ENCODE assay signal across 2 cellular contexts in the genomic region with DNA sequence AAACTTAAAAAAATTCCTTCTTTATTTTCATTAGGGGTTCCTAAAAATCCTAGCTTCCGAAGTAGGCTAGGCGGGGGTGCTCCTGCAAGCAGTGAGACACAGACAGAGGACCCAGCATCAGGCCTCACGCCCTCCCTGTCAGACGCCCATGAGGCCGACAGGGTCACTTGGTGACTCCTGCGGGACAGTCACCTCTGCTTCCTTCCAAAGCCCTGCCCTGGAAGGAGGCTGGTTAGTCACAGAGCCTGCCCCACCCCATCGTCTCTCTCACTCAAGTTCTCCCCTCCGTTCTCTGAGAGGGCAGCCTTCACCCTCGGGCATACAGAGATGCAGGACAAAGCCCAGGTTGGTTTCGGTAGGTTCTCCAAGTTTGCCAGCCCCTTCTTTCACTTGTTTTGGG.
TF ChIP-seq lines count a peak whose summit lies in the region.

No MANE protein-coding gene starts in this region.

TF ChIP-seq in SK-N-SH, 30 proteins besides CTCF, POLR2A, EP300 and RAD21 (continued from another document):
- TF ChIP-seq, protein P1, sequence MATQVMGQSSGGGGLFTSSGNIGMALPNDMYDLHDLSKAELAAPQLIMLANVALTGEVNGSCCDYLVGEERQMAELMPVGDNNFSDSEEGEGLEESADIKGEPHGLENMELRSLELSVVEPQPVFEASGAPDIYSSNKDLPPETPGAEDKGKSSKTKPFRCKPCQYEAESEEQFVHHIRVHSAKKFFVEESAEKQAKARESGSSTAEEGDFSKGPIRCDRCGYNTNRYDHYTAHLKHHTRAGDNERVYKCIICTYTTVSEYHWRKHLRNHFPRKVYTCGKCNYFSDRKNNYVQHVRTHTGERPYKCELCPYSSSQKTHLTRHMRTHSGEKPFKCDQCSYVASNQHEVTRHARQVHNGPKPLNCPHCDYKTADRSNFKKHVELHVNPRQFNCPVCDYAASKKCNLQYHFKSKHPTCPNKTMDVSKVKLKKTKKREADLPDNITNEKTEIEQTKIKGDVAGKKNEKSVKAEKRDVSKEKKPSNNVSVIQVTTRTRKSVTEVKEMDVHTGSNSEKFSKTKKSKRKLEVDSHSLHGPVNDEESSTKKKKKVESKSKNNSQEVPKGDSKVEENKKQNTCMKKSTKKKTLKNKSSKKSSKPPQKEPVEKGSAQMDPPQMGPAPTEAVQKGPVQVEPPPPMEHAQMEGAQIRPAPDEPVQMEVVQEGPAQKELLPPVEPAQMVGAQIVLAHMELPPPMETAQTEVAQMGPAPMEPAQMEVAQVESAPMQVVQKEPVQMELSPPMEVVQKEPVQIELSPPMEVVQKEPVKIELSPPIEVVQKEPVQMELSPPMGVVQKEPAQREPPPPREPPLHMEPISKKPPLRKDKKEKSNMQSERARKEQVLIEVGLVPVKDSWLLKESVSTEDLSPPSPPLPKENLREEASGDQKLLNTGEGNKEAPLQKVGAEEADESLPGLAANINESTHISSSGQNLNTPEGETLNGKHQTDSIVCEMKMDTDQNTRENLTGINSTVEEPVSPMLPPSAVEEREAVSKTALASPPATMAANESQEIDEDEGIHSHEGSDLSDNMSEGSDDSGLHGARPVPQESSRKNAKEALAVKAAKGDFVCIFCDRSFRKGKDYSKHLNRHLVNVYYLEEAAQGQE (IDR thresholded peaks at IDR 0.05; ENCODE audit: low read depth, low read length) = no peak
- TF ChIP-seq, protein P2, sequence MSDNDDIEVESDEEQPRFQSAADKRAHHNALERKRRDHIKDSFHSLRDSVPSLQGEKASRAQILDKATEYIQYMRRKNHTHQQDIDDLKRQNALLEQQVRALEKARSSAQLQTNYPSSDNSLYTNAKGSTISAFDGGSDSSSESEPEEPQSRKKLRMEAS (IDR thresholded peaks at IDR 0.05; ENCODE audit: low read depth) = no peak
- TF ChIP-seq YY1 (IDR thresholded peaks at IDR 0.05; ENCODE audit: low read depth) (no peak), JUND (IDR thresholded peaks at IDR 0.05) (no peak), RFX5 (IDR thresholded peaks at IDR 0.05; ENCODE audit: low read length) (no peak)
- TF ChIP-seq, protein P3, sequence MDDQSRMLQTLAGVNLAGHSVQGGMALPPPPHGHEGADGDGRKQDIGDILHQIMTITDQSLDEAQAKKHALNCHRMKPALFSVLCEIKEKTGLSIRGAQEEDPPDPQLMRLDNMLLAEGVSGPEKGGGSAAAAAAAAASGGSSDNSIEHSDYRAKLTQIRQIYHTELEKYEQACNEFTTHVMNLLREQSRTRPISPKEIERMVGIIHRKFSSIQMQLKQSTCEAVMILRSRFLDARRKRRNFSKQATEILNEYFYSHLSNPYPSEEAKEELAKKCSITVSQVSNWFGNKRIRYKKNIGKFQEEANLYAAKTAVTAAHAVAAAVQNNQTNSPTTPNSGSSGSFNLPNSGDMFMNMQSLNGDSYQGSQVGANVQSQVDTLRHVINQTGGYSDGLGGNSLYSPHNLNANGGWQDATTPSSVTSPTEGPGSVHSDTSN (IDR thresholded peaks at IDR 0.05) = no peak

TF ChIP-seq in SK-N-SH treated with all-trans-retinoic acid at 6 μM for 48 hours, 23 proteins besides CTCF, POLR2A, EP300 and RAD21 (continued from another document):
- TF ChIP-seq, protein P4, sequence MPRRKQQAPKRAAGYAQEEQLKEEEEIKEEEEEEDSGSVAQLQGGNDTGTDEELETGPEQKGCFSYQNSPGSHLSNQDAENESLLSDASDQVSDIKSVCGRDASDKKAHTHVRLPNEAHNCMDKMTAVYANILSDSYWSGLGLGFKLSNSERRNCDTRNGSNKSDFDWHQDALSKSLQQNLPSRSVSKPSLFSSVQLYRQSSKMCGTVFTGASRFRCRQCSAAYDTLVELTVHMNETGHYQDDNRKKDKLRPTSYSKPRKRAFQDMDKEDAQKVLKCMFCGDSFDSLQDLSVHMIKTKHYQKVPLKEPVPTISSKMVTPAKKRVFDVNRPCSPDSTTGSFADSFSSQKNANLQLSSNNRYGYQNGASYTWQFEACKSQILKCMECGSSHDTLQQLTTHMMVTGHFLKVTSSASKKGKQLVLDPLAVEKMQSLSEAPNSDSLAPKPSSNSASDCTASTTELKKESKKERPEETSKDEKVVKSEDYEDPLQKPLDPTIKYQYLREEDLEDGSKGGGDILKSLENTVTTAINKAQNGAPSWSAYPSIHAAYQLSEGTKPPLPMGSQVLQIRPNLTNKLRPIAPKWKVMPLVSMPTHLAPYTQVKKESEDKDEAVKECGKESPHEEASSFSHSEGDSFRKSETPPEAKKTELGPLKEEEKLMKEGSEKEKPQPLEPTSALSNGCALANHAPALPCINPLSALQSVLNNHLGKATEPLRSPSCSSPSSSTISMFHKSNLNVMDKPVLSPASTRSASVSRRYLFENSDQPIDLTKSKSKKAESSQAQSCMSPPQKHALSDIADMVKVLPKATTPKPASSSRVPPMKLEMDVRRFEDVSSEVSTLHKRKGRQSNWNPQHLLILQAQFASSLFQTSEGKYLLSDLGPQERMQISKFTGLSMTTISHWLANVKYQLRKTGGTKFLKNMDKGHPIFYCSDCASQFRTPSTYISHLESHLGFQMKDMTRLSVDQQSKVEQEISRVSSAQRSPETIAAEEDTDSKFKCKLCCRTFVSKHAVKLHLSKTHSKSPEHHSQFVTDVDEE (CRISPR knock-in tag; IDR thresholded peaks at IDR 0.05) = no peak
- no peak for TF ChIP-seq ZNF565 (CRISPR knock-in tag; conservative IDR thresholded peaks at IDR 0.05; ENCODE audit: low read depth)
- no peak for TF ChIP-seq RARB (CRISPR knock-in tag; IDR thresholded peaks at IDR 0.05)
- no peak for TF ChIP-seq ZC3H10 (CRISPR knock-in tag; IDR thresholded peaks at IDR 0.05)
- TF ChIP-seq ISL1 (CRISPR knock-in tag; IDR thresholded peaks at IDR 0.05) = no peak
- no peak for TF ChIP-seq CSDC2 (CRISPR knock-in tag; IDR thresholded peaks at IDR 0.05)
- TF ChIP-seq TCF4 (CRISPR knock-in tag; IDR thresholded peaks at IDR 0.05; ENCODE audit: borderline replicate concordance) = no peak
- no peak for TF ChIP-seq TOX (CRISPR knock-in tag; IDR thresholded peaks at IDR 0.05; ENCODE audit: borderline replicate concordance)
- TF ChIP-seq SNAI2 (CRISPR knock-in tag; IDR thresholded peaks at IDR 0.05) = no peak
- TF ChIP-seq ZNF8 (CRISPR knock-in tag; IDR thresholded peaks at IDR 0.05) = no peak
- TF ChIP-seq, protein P5, sequence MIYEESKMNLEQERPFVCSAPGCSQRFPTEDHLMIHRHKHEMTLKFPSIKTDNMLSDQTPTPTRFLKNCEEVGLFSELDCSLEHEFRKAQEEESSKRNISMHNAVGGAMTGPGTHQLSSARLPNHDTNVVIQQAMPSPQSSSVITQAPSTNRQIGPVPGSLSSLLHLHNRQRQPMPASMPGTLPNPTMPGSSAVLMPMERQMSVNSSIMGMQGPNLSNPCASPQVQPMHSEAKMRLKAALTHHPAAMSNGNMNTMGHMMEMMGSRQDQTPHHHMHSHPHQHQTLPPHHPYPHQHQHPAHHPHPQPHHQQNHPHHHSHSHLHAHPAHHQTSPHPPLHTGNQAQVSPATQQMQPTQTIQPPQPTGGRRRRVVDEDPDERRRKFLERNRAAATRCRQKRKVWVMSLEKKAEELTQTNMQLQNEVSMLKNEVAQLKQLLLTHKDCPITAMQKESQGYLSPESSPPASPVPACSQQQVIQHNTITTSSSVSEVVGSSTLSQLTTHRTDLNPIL (CRISPR knock-in tag; IDR thresholded peaks at IDR 0.05; ENCODE audit: low read depth) = no peak
- no peak for TF ChIP-seq BACH2 (CRISPR knock-in tag; IDR thresholded peaks at IDR 0.05; ENCODE audit: borderline replicate concordance)
- TF ChIP-seq ESRRG (CRISPR knock-in tag; IDR thresholded peaks at IDR 0.05) = no peak
- TF ChIP-seq PPARA (CRISPR knock-in tag; IDR thresholded peaks at IDR 0.05; ENCODE audit: borderline replicate concordance) = no peak
